In the genomic region with DNA sequence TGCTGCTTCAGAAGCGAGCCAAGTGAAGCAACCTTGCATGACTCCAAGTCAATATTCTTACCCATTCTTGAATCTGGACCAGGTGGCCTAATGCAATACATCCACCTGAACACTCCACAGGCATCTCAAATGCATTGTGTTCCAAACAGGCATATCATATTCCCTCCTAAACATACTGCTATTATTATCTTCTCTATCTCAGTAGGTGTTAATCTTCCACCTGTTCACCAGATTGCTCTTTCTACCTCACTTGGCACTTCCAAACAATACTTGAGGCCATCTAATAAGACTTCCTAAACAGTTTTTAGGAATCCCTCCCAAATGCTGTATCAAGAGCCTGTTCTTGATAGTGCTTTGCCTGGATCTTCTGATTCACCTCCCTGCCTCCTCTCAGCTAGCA, we compare ENCODE assay signal across 28 cellular contexts.
"Had no signal": no experiment of that assay in that cellular context is flagged by ENCODE, and none has a peak within 500 bp of the region (broad histone marks: within the 10 kb centered on the region; RNA-seq: fewer than 3 reads in every experiment).

No MANE protein-coding gene starts in this region.

- H3K27ac Mint-ChIP-seq: activated CD4-positive, alpha-beta T cell treated with anti-CD3 and anti-CD28 coated beads for 36 hours; activated CD8-positive, alpha-beta memory T cell treated with anti-CD3 and anti-CD28 coated beads, Interleukin-2, amount 10 ng/mL, durations not matched to agents 7 days and 5 days; activated CD8-positive, alpha-beta T cell treated with anti-CD3 and anti-CD28 coated beads, Interleukin-2, amount 10 ng/mL, durations not matched to agents 7 days and 5 days; activated naive CD8-positive, alpha-beta T cell; brain; immature natural killer cell; stimulated activated naive CD8-positive, alpha-beta T cell treated with anti-CD3 and anti-CD28 coated beads, Interleukin-15, Interleukin-2, amounts not matched to agents 100 ng/mL and 50 ng/mL, for 24 hours had no signal

- DNase-seq: activated CD4-positive, alpha-beta T cell treated with anti-CD3 and anti-CD28 coated beads for 36 hours; activated CD4-positive, CD25-positive, alpha-beta regulatory T cell; activated CD8-positive, alpha-beta memory T cell treated with anti-CD3 and anti-CD28 coated beads, Interleukin-2, amount 10 ng/mL, durations not matched to agents 7 days and 5 days; activated CD8-positive, alpha-beta T cell treated with anti-CD3 and anti-CD28 coated beads, Interleukin-2, amount 10 ng/mL, durations not matched to agents 7 days and 5 days; activated naive CD4-positive, alpha-beta T cell; activated T-cell treated with anti-CD3 and anti-CD28 coated beads, Interleukin-2, amount 50 U/mL, for 48 hours; aorta; hypothalamus; immature natural killer cell; kidney; left colon; naive thymus-derived CD8-positive, alpha-beta T cell; nucleus accumbens; pancreas; retina; stimulated activated CD4-positive, alpha-beta T cell treated with anti-CD3 and anti-CD28 coated beads, Interleukin-12 subunit alpha, Interleukin-12 subunit beta, amount 100 ng/mL, for 4 hours; stimulated activated CD4-positive, alpha-beta T cell treated with anti-CD3 and anti-CD28 coated beads, Interleukin-4, amount 100 ng/mL, for 1 hour; trophoblast cell had no signal

- H3K27ac ChIP-seq: cardiac muscle cell, gastroesophageal sphincter, pancreas, prostate gland, skin epidermis, thoracic aorta had no signal

- H3K4me1 ChIP-seq: gastroesophageal sphincter, prostate gland had no signal

- H3K36me3 Mint-ChIP-seq: activated CD8-positive, alpha-beta memory T cell treated with anti-CD3 and anti-CD28 coated beads, Interleukin-2, amount 10 ng/mL, durations not matched to agents 7 days and 5 days; activated naive CD8-positive, alpha-beta T cell; brain; immature natural killer cell; naive thymus-derived CD8-positive, alpha-beta T cell had no signal

- H3K9me3 Mint-ChIP-seq: neural crest cell; stimulated activated naive CD8-positive, alpha-beta T cell treated with anti-CD3 and anti-CD28 coated beads, Interleukin-15, Interleukin-2, amounts not matched to agents 100 ng/mL and 50 ng/mL, for 24 hours had no signal

- H3K4me1 Mint-ChIP-seq: immature natural killer cell; naive thymus-derived CD8-positive, alpha-beta T cell had no signal

- ATAC-seq: activated CD4-positive, alpha-beta T cell treated with anti-CD3 and anti-CD28 coated beads for 36 hours; activated CD8-positive, alpha-beta memory T cell treated with anti-CD3 and anti-CD28 coated beads, Interleukin-2, amount 10 ng/mL, durations not matched to agents 7 days and 5 days; activated CD8-positive, alpha-beta T cell treated with anti-CD3 and anti-CD28 coated beads, Interleukin-2, amount 10 ng/mL, durations not matched to agents 7 days and 5 days; gastroesophageal sphincter; naive thymus-derived CD8-positive, alpha-beta T cell; pancreas; sciatic nerve had no signal

- H3K9me3 ChIP-seq: gastroesophageal sphincter, pancreas, prostate gland, thoracic aorta had no signal

- H3K4me3 Mint-ChIP-seq: activated CD4-positive, alpha-beta T cell treated with anti-CD3 and anti-CD28 coated beads for 36 hours; activated CD8-positive, alpha-beta memory T cell treated with anti-CD3 and anti-CD28 coated beads, Interleukin-2, amount 10 ng/mL, durations not matched to agents 7 days and 5 days; activated CD8-positive, alpha-beta T cell treated with anti-CD3 and anti-CD28 coated beads, Interleukin-2, amount 10 ng/mL, durations not matched to agents 7 days and 5 days; activated naive CD8-positive, alpha-beta T cell; brain; immature natural killer cell; naive thymus-derived CD8-positive, alpha-beta T cell; neural crest cell; stimulated activated naive CD8-positive, alpha-beta T cell treated with anti-CD3 and anti-CD28 coated beads, Interleukin-15, Interleukin-2, amounts not matched to agents 100 ng/mL and 50 ng/mL, for 24 hours had no signal

- H3K27me3 ChIP-seq: cardiac muscle cell, gastroesophageal sphincter, pancreas had no signal

- H3K27me3 Mint-ChIP-seq: activated CD4-positive, alpha-beta T cell treated with anti-CD3 and anti-CD28 coated beads for 36 hours; activated naive CD8-positive, alpha-beta T cell; stimulated activated naive CD8-positive, alpha-beta T cell treated with anti-CD3 and anti-CD28 coated beads, Interleukin-15, Interleukin-2, amounts not matched to agents 100 ng/mL and 50 ng/mL, for 24 hours had no signal

- H3K36me3 ChIP-seq: cardiac muscle cell, gastroesophageal sphincter, pancreas, prostate gland, thoracic aorta had no signal

- H3K4me3 ChIP-seq: cardiac muscle cell, gastroesophageal sphincter, pancreas, prostate gland, skin epidermis, thoracic aorta had no signal
